In the genomic region with DNA sequence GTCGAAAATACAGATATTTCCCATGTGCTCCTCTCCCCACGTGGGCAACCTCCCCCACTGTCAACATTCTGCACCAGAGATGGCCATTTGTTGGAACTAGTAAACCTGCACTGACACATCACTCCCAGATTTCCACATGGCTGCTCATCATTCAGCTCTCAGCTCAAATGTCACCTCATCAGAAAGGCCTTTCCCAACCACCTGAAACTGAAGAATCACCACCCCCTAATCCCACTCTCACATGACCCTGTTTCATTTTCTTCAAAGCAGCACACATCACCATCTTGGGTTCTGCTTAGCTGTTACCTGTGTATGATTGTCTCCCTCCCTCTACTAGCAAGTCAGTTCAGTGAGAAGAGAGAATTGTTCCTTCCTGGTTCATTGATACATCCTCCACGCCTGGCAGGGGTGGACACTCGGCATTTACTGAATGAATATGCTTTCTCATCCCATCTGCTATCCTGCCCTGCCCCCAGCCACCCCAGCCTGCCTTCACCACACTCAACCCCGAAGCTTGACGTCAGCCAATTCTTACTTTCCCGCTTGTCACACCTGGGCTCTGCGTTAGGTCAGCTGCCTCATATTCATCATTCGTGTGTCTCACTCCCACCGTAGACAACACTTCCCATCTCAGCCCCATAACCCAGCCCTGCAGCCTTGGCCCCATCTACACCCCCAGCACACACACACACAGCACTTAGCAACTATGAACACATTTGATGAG, we compare ENCODE assay signal across 1 cellular context.
TF ChIP-seq lines count a peak whose summit lies in the region.

No MANE protein-coding gene starts in this region.

TF ChIP-seq in PFSK-1, 5 proteins besides CTCF, POLR2A, EP300 and RAD21:
- no peak for TF ChIP-seq TAF1 (IDR thresholded peaks at IDR 0.05; ENCODE audit: borderline replicate concordance, insufficient read depth, low read length)
- peak; percentile 26 for TF ChIP-seq FOXP2 (optimal IDR thresholded peaks at IDR 0.05; ENCODE audit: borderline replicate concordance, extremely low read depth, extremely low read length, insufficient read depth)
